ENCODE assay signal across 11 cellular contexts in the genomic region with DNA sequence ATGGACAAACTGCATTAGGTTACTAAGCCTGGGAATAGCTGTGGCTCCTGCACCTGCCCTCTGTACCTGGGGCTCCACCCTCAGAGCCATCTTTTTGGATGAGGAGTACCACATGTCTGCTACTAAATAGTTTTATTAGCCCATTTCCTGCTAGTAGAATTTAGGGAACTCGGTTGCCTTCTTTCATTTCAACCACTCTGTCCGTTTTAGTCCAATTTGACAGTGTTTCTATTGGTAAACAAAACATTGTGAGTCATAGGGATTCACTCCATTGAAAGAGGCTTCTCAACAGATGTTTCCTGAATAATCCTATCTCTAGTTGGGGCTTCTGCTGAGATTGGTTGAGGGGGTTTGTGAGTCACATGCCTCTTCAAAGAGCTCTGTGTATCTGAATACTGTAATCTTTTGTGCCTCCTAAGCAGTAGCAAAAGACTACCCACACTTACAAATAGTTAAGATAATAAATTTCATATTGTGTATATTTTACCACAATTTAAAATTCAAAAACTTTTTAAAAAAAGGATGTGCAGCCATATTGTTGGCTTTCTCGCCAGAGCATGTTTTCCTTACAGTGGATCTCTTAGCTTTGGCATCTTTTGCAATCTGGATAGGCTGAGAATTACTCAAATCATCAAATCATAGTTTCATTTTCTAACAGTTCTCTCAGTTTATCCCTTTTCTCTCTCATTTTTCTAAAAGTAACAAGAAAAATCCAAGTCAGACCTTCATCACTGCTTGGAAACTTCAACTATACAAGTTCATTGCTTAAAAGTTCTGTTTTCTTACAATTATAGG. TPM values are rescaled to one million over a fixed set of nuclear protein-coding genes. Genes with fewer than 3 reads are reported as not detected.
DNase-seq lines count a peak whose midpoint lies in the region; ATAC-seq, FAIRE-seq and TF ChIP-seq lines count a peak whose summit lies in the region.
"Had no signal": no experiment of that assay in that cellular context is flagged by ENCODE, and none has a peak within 500 bp of the region (broad histone marks: within the 10 kb centered on the region; RNA-seq: fewer than 3 reads in every experiment).

No MANE protein-coding gene starts in this region.

- H3K27ac ChIP-seq in SJCRH30 (peak overlapping the region; percentile 93), vagina (no peak overlapping the region), stomach (peak overlapping the region in 2 of 5 donors; percentile 35 to 36)

- no peak overlapping the region for H3K4me3 ChIP-seq in SJCRH30
- peak overlapping the region; percentile 3 for H3K4me3 ChIP-seq in fibroblast of villous mesenchyme (ENCODE audit: low read depth, low read length)
- no peak overlapping the region for H3K4me3 ChIP-seq in vagina
- no peak overlapping the region for H3K4me3 ChIP-seq in stomach

- H3K27me3 ChIP-seq in SJCRH30 = no peaks in the 10 kb centered on the region
- no peaks in the 10 kb centered on the region for H3K27me3 ChIP-seq in vagina
- no peaks in the 10 kb centered on the region for H3K27me3 ChIP-seq in stomach

- 50 to 70% (median 68%) methylated on average over 3 of the region's 3 CpGs for WGBS in stomach, 5 donors

- no peak for ATAC-seq in stimulated activated naive B cell treated with anti-CD40 and anti-IgM and Interleukin-4, amounts not matched to agents 10 μg/mL and 1 μg/mL and 100 μg/mL, for 72 hours (replicated peaks)

- no peaks in the 10 kb centered on the region for H3K9me3 Mint-ChIP-seq in stimulated activated naive B cell treated with anti-CD40 and anti-IgM and Interleukin-4, amounts not matched to agents 10 μg/mL and 1 μg/mL and 100 μg/mL, for 72 hours

- H3K36me3 ChIP-seq in SJCRH30 (peaks cover 30% of the 10 kb centered on the region), vagina (peaks cover 0 to 15% of the 10 kb centered on the region in 2 donors), stomach (peaks cover 0 to 31% (median 28%) of the 10 kb centered on the region in 4 donors)

- no peaks in the 10 kb centered on the region for H3K4me1 Mint-ChIP-seq in stimulated activated naive B cell treated with anti-CD40 and anti-IgM and Interleukin-4, amounts not matched to agents 10 μg/mL and 1 μg/mL and 100 μg/mL, for 72 hours

- no peak for TF ChIP-seq CTCF in fibroblast of villous mesenchyme (IDR thresholded peaks at IDR 0.05; ENCODE audit: insufficient read depth, low read depth, low read length)
- no peak for TF ChIP-seq CTCF in D721Med (IDR thresholded peaks at IDR 0.05; ENCODE audit: insufficient read depth, missing control alignments)
- no peak for TF ChIP-seq CTCF in vagina (IDR thresholded peaks at IDR 0.05)
- TF ChIP-seq CTCF in stomach (IDR thresholded peaks at IDR 0.05) = no peak

- H3K27ac Mint-ChIP-seq in stimulated activated naive B cell treated with anti-CD40 and anti-IgM and Interleukin-4, amounts not matched to agents 10 μg/mL and 1 μg/mL and 100 μg/mL, for 72 hours = no peak overlapping the region

- H3K4me1 ChIP-seq in SJCRH30 = peaks cover 48% of the 10 kb centered on the region
- H3K4me1 ChIP-seq in vagina = peaks cover 15% of the 10 kb centered on the region
- no peaks in the 10 kb centered on the region for H3K4me1 ChIP-seq in stomach

- peaks cover 2 to 4% of the 10 kb centered on the region in 2 donors for H3K36me3 Mint-ChIP-seq in stimulated activated naive B cell treated with anti-CD40 and anti-IgM and Interleukin-4, amounts not matched to agents 10 μg/mL and 1 μg/mL and 100 μg/mL, for 72 hours

- H3K9me3 ChIP-seq in SJCRH30 (replicated peaks) (no peaks in the 10 kb centered on the region), vagina (no peaks in the 10 kb centered on the region), stomach (no peaks in the 10 kb centered on the region)

- peak; percentile 48 for DNase-seq in GM04504 (ENCODE audit: low read depth)
- peak; percentile 33 to 70 for DNase-seq in SJCRH30
- peak; percentile 92 for DNase-seq in fibroblast of villous mesenchyme (ENCODE audit: low read depth)
- DNase-seq in pons (ENCODE audit: low spot score) = peak; percentile 67
- DNase-seq in stimulated activated naive B cell treated with anti-CD40 and anti-IgM and Interleukin-4, amounts not matched to agents 10 μg/mL and 1 μg/mL and 100 μg/mL, for 72 hours = no peak
- DNase-seq in D721Med (ENCODE audit: insufficient read length, low spot score) = no peak
- no peak for DNase-seq in vagina (ENCODE audit: extremely low spot score in 2 of 2)
- no peak for DNase-seq in stomach
- DNase-seq: activated naive CD4-positive, alpha-beta T cell; NCI-H1436 treated with DMSO at 0.1 percent for 48 hours; T-helper 1 cell had no signal

- intact Hi-C loops in vagina (cut with DNase I) = no loop called here
- intact Hi-C loops in stomach (cut with DNase I; ENCODE audit: low total_unique reads) = no loop called here

- no peak for FAIRE-seq in D721Med (lab: Jason Lieb, UNC)

- TF ChIP-seq POLR2A in vagina (IDR thresholded peaks at IDR 0.05) (no peak), stomach (IDR thresholded peaks at IDR 0.05) (no peak)

- no peaks in the 10 kb centered on the region for H3K27me3 Mint-ChIP-seq in stimulated activated naive B cell treated with anti-CD40 and anti-IgM and Interleukin-4, amounts not matched to agents 10 μg/mL and 1 μg/mL and 100 μg/mL, for 72 hours

- TF ChIP-seq EP300 in stomach (IDR thresholded peaks at IDR 0.05) = no peak

- no peak overlapping the region for H3K4me3 Mint-ChIP-seq in stimulated activated naive B cell treated with anti-CD40 and anti-IgM and Interleukin-4, amounts not matched to agents 10 μg/mL and 1 μg/mL and 100 μg/mL, for 72 hours

RNA-seq across cellular contexts. Expression of gene FAM200B, which starts 9.9 kb away (rescaled TPM):
- 70.3 TPM in 2 replicates for total RNA-seq in SJCRH30 (2014; rRNA removed; shearing (Covaris generic))
- total RNA-seq in fibroblast of villous mesenchyme (28.1 and 29.6 TPM in 2 replicates), vagina (29.5 TPM), stomach (10 to 100 TPM; 18.7 to 49.6 (median 25.2) TPM)
- polyA plus RNA-seq in stomach = 10 to 100 TPM; 55.5 to 86.1 (median 55.7) TPM

RNA-seq across cellular contexts. Expression of gene BST1, which starts 11.3 kb away (rescaled TPM):
- total RNA-seq in SJCRH30 (2014; rRNA removed; shearing (Covaris generic)) = 0.81 and 1.0 TPM in 2 replicates
- total RNA-seq in fibroblast of villous mesenchyme = 19.9 and 37.7 TPM in 2 replicates
- 5.2 TPM for total RNA-seq in vagina
- total RNA-seq in stomach = 1 to 10 TPM in 2 of 5 donors, not detected in 3; 3.3 to 8.4 TPM
- polyA plus RNA-seq in stomach = 1 to 10 TPM; 2.1 to 2.8 (median 2.7) TPM

RNA-seq across cellular contexts. Expression of gene FBXL5, which starts 36.4 kb away (rescaled TPM):
- 59.1 and 69.7 TPM in 2 replicates for total RNA-seq in SJCRH30 (2014; rRNA removed; shearing (Covaris generic))
- total RNA-seq in fibroblast of villous mesenchyme = 88.9 and 157 TPM in 2 replicates
- 103 TPM for total RNA-seq in vagina
- total RNA-seq in stomach = 100 to 1,000 TPM in 3 of 5 donors, 10 to 100 TPM in 2; 15.6 to 196 (median 108) TPM
- polyA plus RNA-seq in stomach = 10 to 100 TPM; 36.4 to 75.5 (median 44.3) TPM

Comparison
In these comparisons a context has a peak if more than half of its experiments do, and no peak if none do; other contexts are left out.
1. DNase-seq: peak in GM04504 (single experiment), SJCRH30 (2 of 2), fibroblast of villous mesenchyme (single experiment) and pons (single experiment); none in stimulated activated naive B cell treated with anti-CD40 and anti-IgM and Interleukin-4, amounts not matched to agents 10 μg/mL and 1 μg/mL and 100 μg/mL, for 72 hours (single experiment), D721Med (single experiment), vagina (0 of 2) and stomach (single experiment).